Comparison of ENCODE assay signal across 8 cellular contexts in genomic region chr2:95991351-95992094, GRCh38. TPM values are rescaled to one million over a fixed set of nuclear protein-coding genes. Genes with fewer than 3 reads are reported as not detected.
DNase-seq lines count a peak whose midpoint lies in the region; ATAC-seq, FAIRE-seq and TF ChIP-seq lines count a peak whose summit lies in the region.
"Not testable (repeated sequence)": the region's sequence is repeated elsewhere in the genome, so short reads cannot be mapped to it uniquely, and the experiment has no call there.

Gene ANKRD36C, minus strand, starts transcription at chr2:95991824. Its CDS starts 116 bp downstream, at chr2:95991708.

- peak; percentile 75 for ATAC-seq in WTC11
- peak; percentile 96 for ATAC-seq in upper lobe of right lung

- H3K36me3 Mint-ChIP-seq in WTC11; osteocyte (ENCODE audit: unreplicated experiment): not testable (repeated sequence)

- not testable (repeated sequence) for H3K9me3 ChIP-seq in hepatocyte (ENCODE audit: low read depth); upper lobe of right lung

- H3K4me1 ChIP-seq in hepatocyte (ENCODE audit: insufficient read depth); upper lobe of right lung: not testable (repeated sequence)

- not testable (repeated sequence) for FAIRE-seq in HTR-8/SVneo (lab: Jason Lieb, UNC)

- not testable (repeated sequence) for H3K27me3 ChIP-seq in hepatocyte, upper lobe of right lung

- not testable (repeated sequence) for H4K20me1 ChIP-seq in hepatocyte (ENCODE audit: insufficient read depth, poor library complexity, severe bottlenecking)

- H3K9me2 ChIP-seq in hepatocyte (replicated peaks; ENCODE audit: insufficient read depth) = not testable (repeated sequence)

- intact Hi-C loops in upper lobe of right lung (cut with DNase I) = not testable (repeated sequence)

- H3K4me1 Mint-ChIP-seq in WTC11; osteocyte (ENCODE audit: unreplicated experiment): not testable (repeated sequence)

- not testable (repeated sequence) for H3K9me3 Mint-ChIP-seq in WTC11; osteocyte (ENCODE audit: unreplicated experiment)

- in situ Hi-C loops in GM13977 (cut with MboI; ENCODE audit: low pct_unique_long_range_greater_than_20kb, low sequenced_read_pairs, unreplicated experiment) = not testable (repeated sequence)

- 1% methylated on average over 27 of the region's 56 CpGs for WGBS in hepatocyte (ENCODE audit: low lambda C conversion rate, missing lambda C conversion rate)

- peak; percentile 25 for DNase-seq in GM13977 (ENCODE audit: low spot score)
- peak; percentile 12 for DNase-seq in HCEC 1CT
- peak; percentile 10 for DNase-seq in HTR-8/SVneo (ENCODE audit: insufficient read length, low spot score)
- peak; percentile 21 for DNase-seq in WTC11 (ENCODE audit: low spot score)
- peak; percentile 54 for DNase-seq in central memory CD4-positive, alpha-beta T cell
- peak; percentile 19 for DNase-seq in hepatocyte (ENCODE audit: low spot score)
- not testable (repeated sequence) for DNase-seq in osteocyte (ENCODE audit: extremely low spot score, unreplicated experiment)
- peak; percentile 73 for DNase-seq in upper lobe of right lung

- H3K27ac ChIP-seq in hepatocyte = peak within 1 kb of the TSS; percentile 88
- peak within 1 kb of the TSS; percentile 86 for H3K27ac ChIP-seq in upper lobe of right lung

- peak within 1 kb of the TSS; percentile 100 for H3K4me2 ChIP-seq in hepatocyte

- not testable (repeated sequence) for TF ChIP-seq CTCF in GM13977 (IDR thresholded peaks at IDR 0.05; ENCODE audit: extremely low read depth, insufficient read depth, missing control alignments); WTC11 (IDR thresholded peaks at IDR 0.05); hepatocyte (IDR thresholded peaks at IDR 0.05; ENCODE audit: poor library complexity); osteocyte (IDR thresholded peaks at IDR 0.05); upper lobe of right lung (IDR thresholded peaks at IDR 0.05)

- peaks cover 22% of the 10 kb centered on the region for H3K27me3 Mint-ChIP-seq in WTC11 (ENCODE audit: low read depth)
- H3K27me3 Mint-ChIP-seq in osteocyte (ENCODE audit: unreplicated experiment) = peaks cover 24% of the 10 kb centered on the region

- H3K36me3 ChIP-seq in hepatocyte (replicated peaks; ENCODE audit: insufficient read depth, low read depth); upper lobe of right lung: not testable (repeated sequence)

- CTCF ChIA-PET in WTC11 (lab: Charles Lee) = interaction anchor here (1.2 to 3.0 kb wide), 8 partner anchors 31 to 760 kb away, joined by 3 to 26 read pairs (median 10); partner anchors contain the start of genes ADRA2B, ASTL and FAHD2A

- H2AFZ ChIP-seq in hepatocyte = peak within 1 kb of the TSS; percentile 100

- H3K4me3 ChIP-seq in hepatocyte = peak within 1 kb of the TSS; percentile 93
- peak within 1 kb of the TSS; percentile 70 for H3K4me3 ChIP-seq in upper lobe of right lung

- H3K27ac Mint-ChIP-seq in WTC11 (peak within 1 kb of the TSS; percentile 32; the same call in 1 of the 2 replicates), osteocyte (ENCODE audit: unreplicated experiment) (peak within 1 kb of the TSS; percentile 95)

- POLR2A ChIA-PET in WTC11 (lab: Charles Lee) = not testable (repeated sequence)

- not testable (repeated sequence) for H3K79me2 ChIP-seq in hepatocyte

- H3K4me3 Mint-ChIP-seq in WTC11 (peak within 1 kb of the TSS; percentile 94), osteocyte (ENCODE audit: unreplicated experiment) (peak within 1 kb of the TSS; percentile 95)

TF ChIP-seq in WTC11, 78 proteins besides CTCF, POLR2A, EP300 and RAD21:
- TF ChIP-seq, protein P1, sequence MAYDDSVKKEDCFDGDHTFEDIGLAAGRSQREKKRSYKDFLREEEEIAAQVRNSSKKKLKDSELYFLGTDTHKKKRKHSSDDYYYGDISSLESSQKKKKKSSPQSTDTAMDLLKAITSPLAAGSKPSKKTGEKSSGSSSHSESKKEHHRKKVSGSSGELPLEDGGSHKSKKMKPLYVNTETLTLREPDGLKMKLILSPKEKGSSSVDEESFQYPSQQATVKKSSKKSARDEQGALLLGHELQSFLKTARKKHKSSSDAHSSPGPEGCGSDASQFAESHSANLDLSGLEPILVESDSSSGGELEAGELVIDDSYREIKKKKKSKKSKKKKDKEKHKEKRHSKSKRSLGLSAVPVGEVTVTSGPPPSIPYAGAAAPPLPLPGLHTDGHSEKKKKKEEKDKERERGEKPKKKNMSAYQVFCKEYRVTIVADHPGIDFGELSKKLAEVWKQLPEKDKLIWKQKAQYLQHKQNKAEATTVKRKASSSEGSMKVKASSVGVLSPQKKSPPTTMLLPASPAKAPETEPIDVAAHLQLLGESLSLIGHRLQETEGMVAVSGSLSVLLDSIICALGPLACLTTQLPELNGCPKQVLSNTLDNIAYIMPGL (CRISPR knock-in tag; IDR thresholded peaks at IDR 0.05) = 0 out of 2 replicates have a peak, but pooled peaks have one; percentile 16
- TF ChIP-seq MAX (CRISPR knock-in tag; IDR thresholded peaks at IDR 0.05) = peak; percentile 50; the same call in 1 of the 2 replicates

RNA-seq across cellular contexts. Expression of gene ANKRD36C, which starts in this region (rescaled TPM):
- total RNA-seq in WTC11 (2021) = 8.7 to 12.6 TPM (median 11.7 TPM) in 3 replicates
- total RNA-seq in hepatocyte = 24.9 and 29.6 TPM in 2 replicates
- polyA plus RNA-seq in hepatocyte = 16.8 and 23.4 TPM in 2 replicates
- 41.7 and 45.0 TPM in 2 replicates for total RNA-seq in osteocyte
- 24.3 TPM for total RNA-seq in upper lobe of right lung
